ENCODE assay signal across 24 cellular contexts in genomic region chr11:43532046-43532445, GRCh38.
DNase-seq lines count a peak whose midpoint lies in the region; ATAC-seq and TF ChIP-seq lines count a peak whose summit lies in the region.
"Had no signal": no experiment of that assay in that cellular context is flagged by ENCODE, and none has a peak within 500 bp of the region (broad histone marks: within the 10 kb centered on the region; RNA-seq: fewer than 3 reads in every experiment).

No MANE protein-coding gene starts in this region.

- peak; percentile 27 for ATAC-seq in left lobe of liver
- ATAC-seq: GM12878, HepG2, K562 had no signal

- H3K9me3 Mint-ChIP-seq in activated CD4-positive, alpha-beta memory T cell treated with anti-CD3 and anti-CD28 coated beads for 36 hours = no peaks in the 10 kb centered on the region
- H3K9me3 Mint-ChIP-seq: H9, HFFc6 had no signal

- H3K27ac ChIP-seq in esophagus squamous epithelium = no peak overlapping the region
- H3K27ac ChIP-seq: HL-60, RWPE1 had no signal

- peaks cover 0 to 18% (median 0%) of the 10 kb centered on the region in 4 donors for H3K27me3 ChIP-seq in esophagus squamous epithelium

- H3K4me3 ChIP-seq in esophagus squamous epithelium = no peak overlapping the region
- H3K4me3 ChIP-seq: GM12878, K562 had no signal

- no peak overlapping the region for H3K27ac Mint-ChIP-seq in activated CD4-positive, alpha-beta memory T cell treated with anti-CD3 and anti-CD28 coated beads for 36 hours
- H3K27ac Mint-ChIP-seq: CD4-positive, CD25-positive, alpha-beta regulatory T cell; H9; HFFc6 had no signal

- H3K36me3 ChIP-seq in esophagus squamous epithelium = no peaks in the 10 kb centered on the region

- H3K36me3 Mint-ChIP-seq in activated CD4-positive, alpha-beta memory T cell treated with anti-CD3 and anti-CD28 coated beads for 36 hours = no peaks in the 10 kb centered on the region
- H3K36me3 Mint-ChIP-seq: CD4-positive, CD25-positive, alpha-beta regulatory T cell had no signal

- no peaks in the 10 kb centered on the region for H3K4me1 ChIP-seq in esophagus squamous epithelium

- peaks cover 10% of the 10 kb centered on the region for H3K27me3 Mint-ChIP-seq in activated CD4-positive, alpha-beta memory T cell treated with anti-CD3 and anti-CD28 coated beads for 36 hours

- CTCF ChIA-PET in activated CD4-positive, alpha-beta memory T cell treated with anti-CD3 and anti-CD28 coated beads for 36 hours (lab: Charles Lee) = no interaction called here

- H3K4me1 Mint-ChIP-seq in activated CD4-positive, alpha-beta memory T cell treated with anti-CD3 and anti-CD28 coated beads for 36 hours (ENCODE audit: low read depth) = no peaks in the 10 kb centered on the region
- H3K4me1 Mint-ChIP-seq: CD4-positive, CD25-positive, alpha-beta regulatory T cell; H9 had no signal

- no peak overlapping the region for H3K4me3 Mint-ChIP-seq in activated CD4-positive, alpha-beta memory T cell treated with anti-CD3 and anti-CD28 coated beads for 36 hours
- H3K4me3 Mint-ChIP-seq: CD4-positive, CD25-positive, alpha-beta regulatory T cell; H9; HFFc6 had no signal

- POLR2A ChIA-PET in activated CD4-positive, alpha-beta memory T cell treated with anti-CD3 and anti-CD28 coated beads for 36 hours (lab: Charles Lee) = no interaction called here

- no peaks in the 10 kb centered on the region for H3K9me3 ChIP-seq in esophagus squamous epithelium

- intact Hi-C loops in esophagus squamous epithelium (cut with DNase I) = no loop called here
- intact Hi-C loops in activated CD4-positive, alpha-beta memory T cell treated with anti-CD3 and anti-CD28 coated beads for 36 hours (cut with micrococcal nuclease) = no loop called here

- WGBS in esophagus squamous epithelium, 2 donors = 90% methylated on average over 5 of the region's 5 CpGs

- DNase-seq in KBM-7 (peak; percentile 24), MV-4-11 (lab: John Stamatoyannopoulos, UW) (peak; percentile 93), OCI-M1 (lab: John Stamatoyannopoulos, UW) (peak; percentile 68), left lobe of liver (ENCODE audit: low spot score) (no peak), esophagus squamous epithelium (lab: John Stamatoyannopoulos, UW) (no peak)
- DNase-seq in activated CD4-positive, alpha-beta T cell treated with anti-CD3 and anti-CD28 coated beads, Interleukin-2, amount 50 U/mL, for 4 hours = no peak
- no peak for DNase-seq in activated CD4-positive, alpha-beta memory T cell treated with anti-CD3 and anti-CD28 coated beads for 36 hours
- DNase-seq: CD4-positive, CD25-positive, alpha-beta regulatory T cell; COR-L47; DMS 273 treated with DMSO at 0.1 percent for 48 hours; DMS79 treated with DMSO at 0.1 percent for 48 hours; H9; HFFc6; NCI-H1417; NCI-H1694 treated with DMSO at 0.1 percent for 48 hours; NCI-H510A; NCI-H748 treated with DMSO at 0.1 percent for 48 hours; SHP77 treated with DMSO at 0.1 percent for 48 hours; T-helper 1 cell had no signal

- TF ChIP-seq POLR2A in esophagus squamous epithelium (IDR thresholded peaks at IDR 0.05) = no peak

- no peak for TF ChIP-seq CTCF in esophagus squamous epithelium (IDR thresholded peaks at IDR 0.05)

- in situ Hi-C loops in KBM-7 (cut with MboI; ENCODE audit: low pct_unique_long_range_greater_than_20kb, low sequenced_read_pairs) = no loop called here

Comparison
In these comparisons a context has a peak if more than half of its experiments do, and no peak if none do; other contexts are left out.
1. DNase-seq: peak in KBM-7 (single experiment), MV-4-11 (single experiment) and OCI-M1 (single experiment); none in left lobe of liver (single experiment), esophagus squamous epithelium (single experiment), activated CD4-positive, alpha-beta T cell treated with anti-CD3 and anti-CD28 coated beads, Interleukin-2, amount 50 U/mL, for 4 hours (0 of 2) and activated CD4-positive, alpha-beta memory T cell treated with anti-CD3 and anti-CD28 coated beads for 36 hours (single experiment).